Comparison of ENCODE assay signal across 19 cellular contexts in genomic region chr5:134604908-134605307, GRCh38. TPM values are rescaled to one million over a fixed set of nuclear protein-coding genes. Genes with fewer than 3 reads are reported as not detected.
DNase-seq lines count a peak whose midpoint lies in the region; ATAC-seq lines count a peak whose summit lies in the region.
"Had no signal": no experiment of that assay in that cellular context is flagged by ENCODE, and none has a peak within 500 bp of the region (broad histone marks: within the 10 kb centered on the region; RNA-seq: fewer than 3 reads in every experiment).

No MANE protein-coding gene starts in this region.

- DNase-seq in activated naive CD4-positive, alpha-beta T cell treated with anti-CD3 and anti-CD28 coated beads, Interleukin-2, amount 10 ng/mL, durations not matched to agents 7 days and 5 days: no peak
- no peak for DNase-seq in activated naive CD4-positive, alpha-beta T cell treated with Interleukin-2 at 50 U/mL for 16 hours
- DNase-seq in T-helper 17 cell (no peak), memory B cell (ENCODE audit: low spot score in 2 of 2) (no peak), nucleus accumbens (lab: John Stamatoyannopoulos, UW) (no peak), left colon (no peak), MV-4-11 (lab: John Stamatoyannopoulos, UW) (no peak)
- DNase-seq: activated effector memory CD4-positive, alpha-beta T cell treated with anti-CD3 and anti-CD28 coated beads, Interleukin-2, amount 50 U/mL, for 16 hours; HFFc6; islet precursor cell; Karpas-422; mammary epithelial cell; naive B cell; NCI-H1105 treated with DMSO at 0.1 percent for 48 hours; NCI-H2171; NCI-H748 treated with DMSO at 0.1 percent for 48 hours; SK-N-SH; uterus had no signal

- CTCF ChIA-PET in activated naive CD4-positive, alpha-beta T cell treated with anti-CD3 and anti-CD28 coated beads, Interleukin-2, amount 10 ng/mL, durations not matched to agents 7 days and 5 days (lab: Charles Lee): interaction anchor here (7.6 kb wide), 1 partner anchor 17 kb away, joined by 80 read pairs; no protein-coding TSS in a partner anchor

- H3K36me3 Mint-ChIP-seq in activated naive CD4-positive, alpha-beta T cell treated with anti-CD3 and anti-CD28 coated beads, Interleukin-2, amount 10 ng/mL, durations not matched to agents 7 days and 5 days: peaks cover 54% of the 10 kb centered on the region
- H3K36me3 Mint-ChIP-seq in T-helper 17 cell (ENCODE audit: low read depth) (peaks cover 4% of the 10 kb centered on the region), memory B cell (peaks cover 19% of the 10 kb centered on the region)

- H3K27me3 Mint-ChIP-seq in activated naive CD4-positive, alpha-beta T cell treated with anti-CD3 and anti-CD28 coated beads, Interleukin-2, amount 10 ng/mL, durations not matched to agents 7 days and 5 days: no peaks in the 10 kb centered on the region
- H3K27me3 Mint-ChIP-seq in T-helper 17 cell (no peaks in the 10 kb centered on the region), memory B cell (no peaks in the 10 kb centered on the region)
- H3K27me3 Mint-ChIP-seq: naive B cell had no signal

- H3K4me3 Mint-ChIP-seq in activated naive CD4-positive, alpha-beta T cell treated with anti-CD3 and anti-CD28 coated beads, Interleukin-2, amount 10 ng/mL, durations not matched to agents 7 days and 5 days: no peak overlapping the region
- H3K4me3 Mint-ChIP-seq in T-helper 17 cell (no peak overlapping the region), memory B cell (no peak overlapping the region)
- H3K4me3 Mint-ChIP-seq: HFFc6, naive B cell had no signal

- intact Hi-C loops in left colon (cut with DNase I, micrococcal nuclease): no loop called here

- H3K9me3 Mint-ChIP-seq in activated naive CD4-positive, alpha-beta T cell treated with anti-CD3 and anti-CD28 coated beads, Interleukin-2, amount 10 ng/mL, durations not matched to agents 7 days and 5 days: no peaks in the 10 kb centered on the region
- H3K9me3 Mint-ChIP-seq in memory B cell: no peaks in the 10 kb centered on the region
- H3K9me3 Mint-ChIP-seq: HFFc6, naive B cell had no signal

- H3K27ac Mint-ChIP-seq in activated naive CD4-positive, alpha-beta T cell treated with anti-CD3 and anti-CD28 coated beads, Interleukin-2, amount 10 ng/mL, durations not matched to agents 7 days and 5 days: peak overlapping the region; percentile 86
- H3K27ac Mint-ChIP-seq in T-helper 17 cell (peak overlapping the region; percentile 34), memory B cell (peak overlapping the region; percentile 41)

- ATAC-seq in GM21723 (IDR thresholded peaks at IDR 0.05; ENCODE audit: unreplicated experiment) (peak; percentile 49), T-helper 17 cell (no peak), memory B cell (ENCODE audit: low read depth) (no peak), left colon (no peak)

- H3K4me1 Mint-ChIP-seq in activated naive CD4-positive, alpha-beta T cell treated with anti-CD3 and anti-CD28 coated beads, Interleukin-2, amount 10 ng/mL, durations not matched to agents 7 days and 5 days: peaks cover 50% of the 10 kb centered on the region
- H3K4me1 Mint-ChIP-seq in T-helper 17 cell: peaks cover 17% of the 10 kb centered on the region
- no peaks in the 10 kb centered on the region for H3K4me1 Mint-ChIP-seq in memory B cell
- H3K4me1 Mint-ChIP-seq: naive B cell had no signal

- H3K9me3 ChIP-seq in T-helper 17 cell (ENCODE audit: control insufficient read depth, low read length, poor library complexity, severe bottlenecking): no peaks in the 10 kb centered on the region
- H3K9me3 ChIP-seq: SK-N-SH, uterus had no signal

RNA-seq across cellular contexts. Expression of gene SAR1B, which starts 27.7 kb away (rescaled TPM):
- total RNA-seq in T-helper 17 cell: 10 to 100 TPM; 33.7 to 47.5 TPM
- 100 to 1,000 TPM in 1 of 2 donors, 10 to 100 TPM in 1; 97.3 to 107 TPM for total RNA-seq in left colon

RNA-seq across cellular contexts. Expression of gene SEC24A, which starts 43.7 kb away (rescaled TPM):
- 10 to 100 TPM; 17.0 to 21.0 TPM for total RNA-seq in T-helper 17 cell
- total RNA-seq in left colon: 10 to 100 TPM; 28.8 to 34.8 TPM

Comparison
In these comparisons a context has a peak if more than half of its experiments do, and no peak if none do; other contexts are left out.
1. H3K27ac Mint-ChIP-seq: peak in every context shown above with its lines; median percentile 86 in activated naive CD4-positive, alpha-beta T cell treated with anti-CD3 and anti-CD28 coated beads, Interleukin-2, amount 10 ng/mL, durations not matched to agents 7 days and 5 days; 41 in memory B cell; 34 in T-helper 17 cell.